In the genomic region with DNA sequence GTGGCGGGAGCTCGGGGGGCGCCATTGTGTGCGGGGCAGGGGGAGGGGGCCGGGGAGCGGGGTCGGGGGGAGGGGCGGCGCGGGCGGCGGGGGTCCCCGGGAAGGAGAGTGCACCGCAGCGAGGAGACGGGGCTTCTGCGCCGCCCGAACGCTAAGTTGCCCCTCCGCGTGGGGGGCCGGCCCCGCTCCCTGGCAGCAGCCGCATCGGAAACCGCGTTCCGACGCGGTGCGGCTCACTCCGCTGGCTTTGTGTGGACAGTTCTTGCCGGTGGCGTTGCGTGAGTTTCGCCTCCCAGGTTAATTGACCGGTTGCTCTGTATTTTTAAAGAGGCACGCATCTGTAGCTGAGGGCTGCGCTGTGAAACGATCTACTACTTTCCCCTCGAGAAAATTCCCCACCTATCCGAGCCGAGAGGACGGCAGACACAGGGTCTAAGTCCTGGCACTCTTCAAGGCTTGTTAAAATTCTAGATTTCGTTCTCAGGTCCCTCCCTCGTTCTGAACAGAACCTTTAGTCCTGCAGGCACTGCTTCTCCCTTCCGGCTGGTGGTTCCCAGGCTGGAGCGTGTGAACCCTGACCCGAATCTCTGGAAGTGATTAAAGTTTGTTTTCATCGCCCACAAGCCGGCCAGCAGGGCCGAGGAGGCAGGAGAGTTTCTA, we compare ENCODE assay signal across 7 cellular contexts. TPM values are rescaled to one million over a fixed set of nuclear protein-coding genes. Genes with fewer than 3 reads are reported as not detected.
A peak's percentile ranks its signal among the peaks of the same experiment; 100 is the strongest.
DNase-seq lines count a peak whose midpoint lies in the region; ATAC-seq and TF ChIP-seq lines count a peak whose summit lies in the region.

No MANE protein-coding gene starts in this region.

- DNase-seq in GM04504 (ENCODE audit: low read depth) (peak; percentile 85), SJCRH30 (peak in 1 of 2 experiments; percentile 7), fibroblast of peridontal ligament (ENCODE audit: extremely low read depth) (peak; percentile 92), neural crest cell (ENCODE audit: low read depth, low spot score) (peak; percentile 44)

- no peaks in the 10 kb centered on the region for H3K36me3 ChIP-seq in SJCRH30

- no peaks in the 10 kb centered on the region for H3K9me3 ChIP-seq in SJCRH30 (replicated peaks)

- peaks cover 20% of the 10 kb centered on the region for H3K4me1 Mint-ChIP-seq in neural crest cell

- ATAC-seq in HG03159 (IDR thresholded peaks at IDR 0.05; ENCODE audit: unreplicated experiment) (no peak), GM19455 (IDR thresholded peaks at IDR 0.05; ENCODE audit: unreplicated experiment) (no peak), GM18861 (IDR thresholded peaks at IDR 0.05; ENCODE audit: unreplicated experiment) (no peak)

- no peaks in the 10 kb centered on the region for H3K9me3 Mint-ChIP-seq in neural crest cell

- H3K4me3 Mint-ChIP-seq in neural crest cell, result peak overlapping the region; percentile 97

- H3K4me1 ChIP-seq in SJCRH30, result no peaks in the 10 kb centered on the region

- TF ChIP-seq CTCF in neural crest cell (conservative IDR thresholded peaks at IDR 0.05), result no peak

- peaks cover 25% of the 10 kb centered on the region for H3K27me3 ChIP-seq in SJCRH30

- peak overlapping the region; percentile 95 for H3K27ac Mint-ChIP-seq in neural crest cell (ENCODE audit: unreplicated experiment)

- peak overlapping the region; percentile 41 for H3K4me3 ChIP-seq in SJCRH30

- H3K36me3 Mint-ChIP-seq in neural crest cell (ENCODE audit: low read depth), result peaks cover 3% of the 10 kb centered on the region

- peaks cover 46% of the 10 kb centered on the region for H3K27me3 Mint-ChIP-seq in neural crest cell (ENCODE audit: low read depth)

- no peak overlapping the region for H3K27ac ChIP-seq in SJCRH30

RNA-seq across cellular contexts. Expression of a gene that starts 0.9 kb away (rescaled TPM):
- total RNA-seq in SJCRH30 (2014; rRNA removed; shearing (Covaris generic)), result 30.7 and 34.6 TPM in 2 replicates
- 77.3 and 85.3 TPM in 2 replicates for total RNA-seq in neural crest cell
